In genomic region chr6:107730683-107731314, GRCh38 we compare ENCODE assay signal across 14 cellular contexts.
DNase-seq lines count a peak whose midpoint lies in the region; ATAC-seq and TF ChIP-seq lines count a peak whose summit lies in the region.
"Had no signal": no experiment of that assay in that cellular context is flagged by ENCODE, and none has a peak within 500 bp of the region (broad histone marks: within the 10 kb centered on the region; RNA-seq: fewer than 3 reads in every experiment).

No MANE protein-coding gene starts in this region.

- H3K36me3 ChIP-seq in BLaER1 treated with 17β-estradiol and CSF1 and Interleukin-3, amounts not matched to agents 10 nM and 100 nM = no peaks in the 10 kb centered on the region
- H3K36me3 ChIP-seq in GM23338 (ENCODE audit: insufficient read depth) (no peaks in the 10 kb centered on the region), mucosa of descending colon (ENCODE audit: low read depth) (no peaks in the 10 kb centered on the region)

- peaks cover 0 to 3% (median 0%) of the 10 kb centered on the region in 11 experiments; a peak in 7 of 22 replicates for H3K9me3 ChIP-seq in BLaER1 treated with 17β-estradiol and CSF1 and Interleukin-3, amounts not matched to agents 10 nM and 100 nM (replicated peaks in 1 of 11)
- H3K9me3 ChIP-seq in mucosa of descending colon = no peaks in the 10 kb centered on the region

- ATAC-seq in GM23338 (no peak), mucosa of descending colon (peak; percentile 32)

- intact Hi-C loops in mucosa of descending colon (cut with DNase I, micrococcal nuclease) = no loop called here

- no peak overlapping the region for H3K27ac Mint-ChIP-seq in GM23338
- peak overlapping the region; percentile 89 for H3K27ac Mint-ChIP-seq in activated naive CD8-positive, alpha-beta T cell treated with anti-CD3 and anti-CD28 coated beads for 36 hours
- H3K27ac Mint-ChIP-seq: mesothelial cell of epicardium had no signal

- peak overlapping the region in 3 of 10 experiments; percentile 26 to 45 (median 30); a peak in 4 of 20 replicates for H3K4me3 ChIP-seq in BLaER1 treated with 17β-estradiol and CSF1 and Interleukin-3, amounts not matched to agents 10 nM and 100 nM
- H3K4me3 ChIP-seq in GM23338 (no peak overlapping the region), mucosa of descending colon (no peak overlapping the region)

- DNase-seq in GM23338 (ENCODE audit: low spot score) = no peak
- no peak for DNase-seq in activated naive CD8-positive, alpha-beta T cell treated with anti-CD3 and anti-CD28 coated beads for 36 hours
- DNase-seq in mucosa of descending colon = no peak
- no peak for DNase-seq in SIG-M5 (lab: John Stamatoyannopoulos, UW)
- DNase-seq in stimulated activated CD4-positive, alpha-beta T cell treated with anti-CD3 and anti-CD28 coated beads, Interleukin-12 subunit alpha, Interleukin-12 subunit beta, amount 100 ng/mL, for 4 hours = no peak
- no peak for DNase-seq in NCI-H2227 treated with DMSO at 0.1 percent for 48 hours (lab: John Stamatoyannopoulos, UW)
- no peak for DNase-seq in NCI-H1048 (lab: John Stamatoyannopoulos, UW)
- DNase-seq: cerebellar nuclear complex, GF-D8, NCI-H1105 treated with DMSO at 0.1 percent for 48 hours, NCI-H510A treated with DMSO at 0.1 percent for 48 hours had no signal

- peak overlapping the region; percentile 87 for H2AFZ ChIP-seq in GM23338

- H3K27me3 ChIP-seq in BLaER1 treated with 17β-estradiol and CSF1 and Interleukin-3, amounts not matched to agents 10 nM and 100 nM = peaks cover 0 to 20% (median 0%) of the 10 kb centered on the region in 11 experiments; a peak in 2 of 22 replicates
- no peaks in the 10 kb centered on the region for H3K27me3 ChIP-seq in GM23338 (ENCODE audit: insufficient read depth)

- H3K9me2 ChIP-seq in GM23338 (ENCODE audit: insufficient read depth) = 0 out of 2 replicates have a peak, but pooled peaks cover 3% of the 10 kb centered on the region

- H3F3A ChIP-seq in GM23338 (replicated peaks; ENCODE audit: low read depth) = no peaks in the 10 kb centered on the region

- H3K79me2 ChIP-seq in GM23338 (replicated peaks; ENCODE audit: insufficient read depth) = no peaks in the 10 kb centered on the region

- H3K4me1 ChIP-seq in BLaER1 treated with 17β-estradiol and CSF1 and Interleukin-3, amounts not matched to agents 10 nM and 100 nM = peaks cover 29 to 77% (median 50%) of the 10 kb centered on the region in 10 experiments
- H3K4me1 ChIP-seq in GM23338 (ENCODE audit: insufficient read depth) (no peaks in the 10 kb centered on the region), mucosa of descending colon (ENCODE audit: low read depth) (peaks cover 15% of the 10 kb centered on the region)

- H3K27ac ChIP-seq in BLaER1 treated with 17β-estradiol and CSF1 and Interleukin-3, amounts not matched to agents 10 nM and 100 nM = no peak overlapping the region
- no peak overlapping the region for H3K27ac ChIP-seq in GM23338 (ENCODE audit: low read depth)
- H3K27ac ChIP-seq: VCaP had no signal

- no peaks in the 10 kb centered on the region for H3K9me3 Mint-ChIP-seq in GM23338
- peaks cover 4% of the 10 kb centered on the region for H3K9me3 Mint-ChIP-seq in activated naive CD8-positive, alpha-beta T cell treated with anti-CD3 and anti-CD28 coated beads for 36 hours
- H3K9me3 Mint-ChIP-seq: mesothelial cell of epicardium had no signal

- no peaks in the 10 kb centered on the region for H4K20me1 ChIP-seq in BLaER1 treated with 17β-estradiol and CSF1 and Interleukin-3, amounts not matched to agents 10 nM and 100 nM
- H4K20me1 ChIP-seq in GM23338 (replicated peaks; ENCODE audit: insufficient read depth) = no peaks in the 10 kb centered on the region

- peak overlapping the region; percentile 62 to 95 (median 79) for H3K4me2 ChIP-seq in BLaER1 treated with 17β-estradiol and CSF1 and Interleukin-3, amounts not matched to agents 10 nM and 100 nM
- H3K4me2 ChIP-seq in GM23338 = no peak overlapping the region

- peaks cover 8% of the 10 kb centered on the region; the same call in 2 of the 3 replicates for H3K4me1 Mint-ChIP-seq in GM23338
- H3K4me1 Mint-ChIP-seq in activated naive CD8-positive, alpha-beta T cell treated with anti-CD3 and anti-CD28 coated beads for 36 hours = peaks cover 79% of the 10 kb centered on the region
- H3K4me1 Mint-ChIP-seq: mesothelial cell of epicardium had no signal

- TF ChIP-seq CTCF in GM23338 (conservative IDR thresholded peaks at IDR 0.05; ENCODE audit: low read depth in 2 of 2) (no peak), mucosa of descending colon (IDR thresholded peaks at IDR 0.05) (no peak)

- H3K9ac ChIP-seq in BLaER1 treated with 17β-estradiol and CSF1 and Interleukin-3, amounts not matched to agents 10 nM and 100 nM = peak overlapping the region in 3 of 11 experiments; percentile 11 to 32 (median 22); a peak in 4 of 22 replicates

- no peaks in the 10 kb centered on the region for H3K36me3 Mint-ChIP-seq in GM23338 (ENCODE audit: low read depth)
- peaks cover 22% of the 10 kb centered on the region for H3K36me3 Mint-ChIP-seq in activated naive CD8-positive, alpha-beta T cell treated with anti-CD3 and anti-CD28 coated beads for 36 hours
- H3K36me3 Mint-ChIP-seq: mesothelial cell of epicardium had no signal

- H3K27me3 Mint-ChIP-seq in GM23338 (ENCODE audit: insufficient read depth, low read depth, poor library complexity) = no peaks in the 10 kb centered on the region
- no peaks in the 10 kb centered on the region for H3K27me3 Mint-ChIP-seq in activated naive CD8-positive, alpha-beta T cell treated with anti-CD3 and anti-CD28 coated beads for 36 hours

- no peak overlapping the region for H3K4me3 Mint-ChIP-seq in GM23338
- H3K4me3 Mint-ChIP-seq in activated naive CD8-positive, alpha-beta T cell treated with anti-CD3 and anti-CD28 coated beads for 36 hours = peak overlapping the region; percentile 89
- H3K4me3 Mint-ChIP-seq: mesothelial cell of epicardium had no signal

TF ChIP-seq in GM23338, 12 proteins besides CTCF, POLR2A, EP300 and RAD21:
- no peak for TF ChIP-seq NANOG (IDR thresholded peaks at IDR 0.05; ENCODE audit: borderline replicate concordance)
